In genomic region chr18:22223961-22224322, GRCh38 we compare ENCODE assay signal across 15 cellular contexts. TPM values are rescaled to one million over a fixed set of nuclear protein-coding genes. Genes with fewer than 3 reads are reported as not detected.
DNase-seq lines count a peak whose midpoint lies in the region; ATAC-seq, FAIRE-seq and TF ChIP-seq lines count a peak whose summit lies in the region.
"Had no signal": no experiment of that assay in that cellular context is flagged by ENCODE, and none has a peak within 500 bp of the region (broad histone marks: within the 10 kb centered on the region; RNA-seq: fewer than 3 reads in every experiment).

No MANE protein-coding gene starts in this region.

- H3K4me2 ChIP-seq in keratinocyte (ENCODE audit: control insufficient read depth, extremely low read depth, insufficient read depth, low read depth, low read length), result peak overlapping the region; percentile 46

- TF ChIP-seq CTCF in Peyer's patch (IDR thresholded peaks at IDR 0.05) (no peak), keratinocyte (optimal IDR thresholded peaks at IDR 0.05 in 1 of 3, IDR thresholded peaks at IDR 0.05 in 1 of 3, conservative IDR thresholded peaks at IDR 0.05 in 1 of 3; ENCODE audit: extremely low read depth in 1 of 3, insufficient read depth in 2 of 3, low read length in 3 of 3) (no peak), type B pancreatic cell (conservative IDR thresholded peaks at IDR 0.05) (no peak)

- no peaks in the 10 kb centered on the region for H3K4me1 Mint-ChIP-seq in type B pancreatic cell (ENCODE audit: unreplicated experiment)

- H3K4me1 ChIP-seq in Peyer's patch, result peaks cover 0 to 5% (median 2%) of the 10 kb centered on the region in 4 donors
- peaks cover 20% of the 10 kb centered on the region for H3K4me1 ChIP-seq in keratinocyte (ENCODE audit: control insufficient read depth, extremely low read depth, insufficient read depth, low read length)

- H3K27me3 Mint-ChIP-seq in type B pancreatic cell, result peaks cover 4% of the 10 kb centered on the region

- intact Hi-C loops in left ventricle myocardium superior (cut with micrococcal nuclease) (no loop called here), Right ventricle myocardium superior (cut with DNase I) (no loop called here)

- peak; percentile 16 for ATAC-seq in left ventricle myocardium superior
- no peak for ATAC-seq in Right ventricle myocardium superior (ENCODE audit: poor library complexity)
- no peak for ATAC-seq in GM18861 (IDR thresholded peaks at IDR 0.05; ENCODE audit: unreplicated experiment)

- H2AFZ ChIP-seq in keratinocyte (ENCODE audit: control insufficient read depth, low read length), result no peak overlapping the region

- dilution Hi-C loops in keratinocyte (cut with MboI; ENCODE audit: extremely low pct_ligation_motif_present, low sequenced_read_pairs), result no loop called here

- no peaks in the 10 kb centered on the region for H4K20me1 ChIP-seq in keratinocyte (ENCODE audit: control insufficient read depth, extremely low read depth, insufficient read depth, low read length)

- no peaks in the 10 kb centered on the region for H3K9me1 ChIP-seq in keratinocyte (ENCODE audit: control insufficient read depth, extremely low read depth, insufficient read depth, low read length)

- H3K9ac ChIP-seq in keratinocyte (ENCODE audit: control insufficient read depth, extremely low read depth, insufficient read depth, low read length), result no peak overlapping the region

- H3K9me3 ChIP-seq in Peyer's patch (no peaks in the 10 kb centered on the region), keratinocyte (ENCODE audit: control insufficient read depth, low read depth, low read length) (no peaks in the 10 kb centered on the region)

- H3K36me3 ChIP-seq in Peyer's patch, result no peaks in the 10 kb centered on the region
- no peaks in the 10 kb centered on the region for H3K36me3 ChIP-seq in keratinocyte (ENCODE audit: control insufficient read depth in 2 of 2, extremely low read depth in 1 of 2, insufficient read depth in 2 of 2, low read length in 2 of 2)

- TF ChIP-seq POLR2A in Peyer's patch (IDR thresholded peaks at IDR 0.05), result peak in 1 of 2 donors; percentile 9

- H3K4me3 ChIP-seq in Peyer's patch (no peak overlapping the region), keratinocyte (ENCODE audit: control insufficient read depth in 2 of 3, extremely low read depth in 1 of 3, insufficient read depth in 2 of 3, low read depth in 1 of 3, low read length in 3 of 3) (no peak overlapping the region)

- H3K27me3 ChIP-seq in Peyer's patch, result no peaks in the 10 kb centered on the region
- no peaks in the 10 kb centered on the region for H3K27me3 ChIP-seq in keratinocyte (ENCODE audit: control insufficient read depth, extremely low read depth, insufficient read depth, low read length)

- no peaks in the 10 kb centered on the region for H3K79me2 ChIP-seq in keratinocyte (ENCODE audit: control insufficient read depth, insufficient read depth, low read length)

- peak overlapping the region; percentile 62 for H3K27ac Mint-ChIP-seq in type B pancreatic cell

- H3K9me3 Mint-ChIP-seq in type B pancreatic cell, result no peaks in the 10 kb centered on the region

- FAIRE-seq in keratinocyte (lab: Jason Lieb, UNC), result no peak
- FAIRE-seq: GM19239 had no signal

- H3K4me3 Mint-ChIP-seq in type B pancreatic cell, result no peak overlapping the region

- DNase-seq in left ventricle myocardium superior (no peak), Right ventricle myocardium superior (no peak), Peyer's patch (no peak), keratinocyte (ENCODE audit: low read depth, low spot score) (no peak), type B pancreatic cell (ENCODE audit: extremely low spot score, unreplicated experiment) (no peak), middle frontal gyrus (ENCODE audit: extremely low spot score, low spot score) (no peak), GDM1 (lab: John Stamatoyannopoulos, UW) (no peak)
- DNase-seq: C1 segment of cervical spinal cord, NCI-H1436 treated with DMSO at 0.1 percent for 48 hours, NCI-H2081 treated with DMSO at 0.1 percent for 48 hours, NCI-H510A treated with DMSO at 0.1 percent for 48 hours, SIG-M5 had no signal

- H3K36me3 Mint-ChIP-seq in type B pancreatic cell, result no peaks in the 10 kb centered on the region

- H3K27ac ChIP-seq in Peyer's patch, result peak overlapping the region in 3 of 4 donors; percentile 42 to 95 (median 85)
- peak overlapping the region; percentile 36 for H3K27ac ChIP-seq in keratinocyte (ENCODE audit: control insufficient read depth, insufficient read depth, low read length)
- H3K27ac ChIP-seq: HL-60 had no signal

RNA-seq across cellular contexts. Expression of gene GATA6, which starts 54.6 kb away (rescaled TPM):
- total RNA-seq in left ventricle myocardium superior, result 62.3 TPM
- total RNA-seq in Right ventricle myocardium superior, result 56.0 TPM
- total RNA-seq in Peyer's patch, result 100 to 1,000 TPM in 3 of 4 donors, 10 to 100 TPM in 1; 24.8 to 127 (median 114) TPM
- polyA plus RNA-seq in keratinocyte, result 0.28 to 0.37 TPM (median 0.33 TPM) in 3 replicates
- 0.17 TPM for polyA plus RNA-seq in keratinocyte (2011; ENCODE audit: low read depth)
- 0.35 and 0.39 TPM in 2 replicates for polyA plus RNA-seq in keratinocyte (2011; cell fraction: cytosol; rRNA removed)
- 0.88 and 0.89 TPM in 2 replicates for polyA plus RNA-seq in keratinocyte (2011; cell fraction: nucleus; rRNA removed)
- 0.47 and 0.68 TPM in 2 replicates for polyA plus RNA-seq in keratinocyte (2012; ENCODE audit: low replicate concordance)
- polyA minus RNA-seq in keratinocyte, result 0.13 to 0.58 TPM (median 0.16 TPM) in 3 replicates
- 0.96 TPM for polyA minus RNA-seq in keratinocyte (2011; cell fraction: cytosol; rRNA and poly(A)+ RNA removed)
- 1.1 and 1.3 TPM in 2 replicates for polyA minus RNA-seq in keratinocyte (2011; cell fraction: nucleus; rRNA and poly(A)+ RNA removed)
- 37.7 and 39.8 TPM in 2 replicates for total RNA-seq in type B pancreatic cell (ENCODE audit: low replicate concordance)
